25 cellular contexts compared by ENCODE assay signal in genomic region chr2:69269330-69269729, GRCh38.
"Had no signal": no experiment of that assay in that cellular context is flagged by ENCODE, and none has a peak within 500 bp of the region (broad histone marks: within the 10 kb centered on the region; RNA-seq: fewer than 3 reads in every experiment).

No MANE protein-coding gene starts in this region.

- H3K9me3 Mint-ChIP-seq: activated CD8-positive, alpha-beta T cell treated with anti-CD3 and anti-CD28 coated beads for 36 hours; activated naive CD4-positive, alpha-beta T cell treated with anti-CD3 and anti-CD28 coated beads, Interleukin-2, amount 10 ng/mL, durations not matched to agents 7 days and 5 days; activated naive CD8-positive, alpha-beta T cell treated with anti-CD3 and anti-CD28 coated beads for 36 hours; activated T-cell treated with anti-CD3 and anti-CD28 coated beads, Interleukin-2, amount 50 U/mL, for 72 hours; activated T-helper 2 cell treated with anti-CD3 and anti-CD28 coated beads, Interferon-gamma antibody, Interleukin-2, Interleukin-4, amounts not matched to agents 10 μg/mL and 5 μg/mL and 100 μg/mL, durations not matched to agents 14 hours and 24 hours and 36 hours; T-cell had no signal

- H3K36me3 Mint-ChIP-seq: activated naive CD4-positive, alpha-beta T cell treated with anti-CD3 and anti-CD28 coated beads, Interleukin-2, amount 10 ng/mL, durations not matched to agents 7 days and 5 days; activated naive CD8-positive, alpha-beta T cell treated with anti-CD3 and anti-CD28 coated beads for 36 hours; T-cell had no signal

- FAIRE-seq: bronchial epithelial cell had no signal

- H3K4me2 ChIP-seq: KMS-11, PC-9 had no signal

- H3K4me3 Mint-ChIP-seq: activated CD8-positive, alpha-beta T cell treated with anti-CD3 and anti-CD28 coated beads for 36 hours; activated naive CD4-positive, alpha-beta T cell treated with anti-CD3 and anti-CD28 coated beads, Interleukin-2, amount 10 ng/mL, durations not matched to agents 7 days and 5 days; activated naive CD8-positive, alpha-beta T cell treated with anti-CD3 and anti-CD28 coated beads for 36 hours; activated T-cell treated with anti-CD3 and anti-CD28 coated beads, Interleukin-2, amount 50 U/mL, for 72 hours; T-cell had no signal

- H3K27ac ChIP-seq: KMS-11, PC-9, VCaP had no signal

- H3K27ac Mint-ChIP-seq: activated CD8-positive, alpha-beta T cell treated with anti-CD3 and anti-CD28 coated beads for 36 hours; activated naive CD4-positive, alpha-beta T cell treated with anti-CD3 and anti-CD28 coated beads, Interleukin-2, amount 10 ng/mL, durations not matched to agents 7 days and 5 days; activated naive CD8-positive, alpha-beta T cell treated with anti-CD3 and anti-CD28 coated beads for 36 hours; activated T-cell treated with anti-CD3 and anti-CD28 coated beads, Interleukin-2, amount 50 U/mL, for 72 hours; activated T-helper 2 cell treated with anti-CD3 and anti-CD28 coated beads, Interferon-gamma antibody, Interleukin-2, Interleukin-4, amounts not matched to agents 10 μg/mL and 5 μg/mL and 100 μg/mL, durations not matched to agents 14 hours and 24 hours and 36 hours; T-cell had no signal

- H3K4me3 ChIP-seq: PC-9 had no signal

- ATAC-seq: activated CD8-positive, alpha-beta T cell treated with anti-CD3 and anti-CD28 coated beads for 36 hours; activated T-cell treated with anti-CD3 and anti-CD28 coated beads, Interleukin-2, amount 50 U/mL, for 72 hours; T-cell had no signal

- H3K4me1 Mint-ChIP-seq: activated naive CD4-positive, alpha-beta T cell treated with anti-CD3 and anti-CD28 coated beads, Interleukin-2, amount 10 ng/mL, durations not matched to agents 7 days and 5 days; activated naive CD8-positive, alpha-beta T cell treated with anti-CD3 and anti-CD28 coated beads for 36 hours; T-cell had no signal

- H2AFZ ChIP-seq: PC-9 had no signal

- DNase-seq: activated CD4-positive, alpha-beta T cell treated with anti-CD3 and anti-CD28 coated beads for 4 hours; activated CD8-positive, alpha-beta memory T cell treated with anti-CD3 and anti-CD28 coated beads, Interleukin-2, amount 50 U/mL, for 4 hours; activated CD8-positive, alpha-beta T cell treated with anti-CD3 and anti-CD28 coated beads for 36 hours; activated gamma-delta T cell treated with Interleukin-2 at 50 U/mL for 16 hours; activated naive CD4-positive, alpha-beta T cell treated with anti-CD3 and anti-CD28 coated beads, Interleukin-2, amount 10 ng/mL, durations not matched to agents 7 days and 5 days; activated naive CD8-positive, alpha-beta T cell treated with anti-CD3 and anti-CD28 coated beads for 36 hours; activated T-cell treated with anti-CD3 and anti-CD28 coated beads, Interleukin-2, amount 50 U/mL, for 72 hours; anterior cingulate cortex; central memory CD4-positive, alpha-beta T cell; MM.1S; NCI-H1105 treated with DMSO at 0.1 percent for 48 hours; NCI-H146; NCI-H187 treated with DMSO at 0.1 percent for 48 hours; NCI-H2081 treated with DMSO at 0.1 percent for 48 hours; NCI-H446; NCI-H524; PC-9; SHP77 treated with DMSO at 0.1 percent for 48 hours; T-cell; T-helper 2 cell; T1000 had no signal
